Comparison of ENCODE assay signal across 9 cellular contexts in genomic region chr2:53987336-53987921, GRCh38. TPM values are rescaled to one million over a fixed set of nuclear protein-coding genes. Genes with fewer than 3 reads are reported as not detected.
DNase-seq lines count a peak whose midpoint lies in the region; FAIRE-seq and TF ChIP-seq lines count a peak whose summit lies in the region.
"Had no signal": no experiment of that assay in that cellular context is flagged by ENCODE, and none has a peak within 500 bp of the region (broad histone marks: within the 10 kb centered on the region; RNA-seq: fewer than 3 reads in every experiment).

No MANE protein-coding gene starts in this region.

- H3K4me3 ChIP-seq in osteoblast (ENCODE audit: insufficient read depth, low read length): no peak overlapping the region
- H3K4me3 ChIP-seq in kidney (ENCODE audit: low read length in 2 of 2): no peak overlapping the region

- peaks cover 7% of the 10 kb centered on the region for H3K36me3 ChIP-seq in osteoblast (ENCODE audit: insufficient read depth, low read length)
- peaks cover 0 to 2% of the 10 kb centered on the region in 2 donors for H3K36me3 ChIP-seq in kidney (ENCODE audit: control insufficient read depth in 1 of 2, insufficient read depth in 2 of 2, low read length in 2 of 2)

- no peak for TF ChIP-seq CTCF in brain (conservative IDR thresholded peaks at IDR 0.05)
- TF ChIP-seq CTCF in osteoblast (IDR thresholded peaks at IDR 0.05; ENCODE audit: extremely low read depth, low read depth, low read length): no peak
- no peak for TF ChIP-seq CTCF in kidney (IDR thresholded peaks at IDR 0.05; ENCODE audit: borderline replicate concordance, extremely low read depth, insufficient read depth)

- FAIRE-seq in kidney (lab: Jason Lieb, UNC): no peak
- FAIRE-seq: A204.1 had no signal

- H3K9me3 Mint-ChIP-seq in brain: peaks cover 0 to 3% (median 0%) of the 10 kb centered on the region in 5 experiments

- H3K4me1 Mint-ChIP-seq in brain: peaks cover 13% of the 10 kb centered on the region

- H3K9me3 ChIP-seq in osteoblast (ENCODE audit: low read depth, low read length): no peaks in the 10 kb centered on the region
- no peaks in the 10 kb centered on the region for H3K9me3 ChIP-seq in kidney (ENCODE audit: control insufficient read depth in 1 of 2, low read length in 2 of 2)

- H3K27ac ChIP-seq in osteoblast (ENCODE audit: low read depth, low read length) (peak overlapping the region; percentile 30), kidney (ENCODE audit: low read depth in 2 of 2, low read length in 2 of 2) (no peak overlapping the region)

- no peak overlapping the region for H3K9ac ChIP-seq in kidney (ENCODE audit: low read length in 2 of 2)

- no peak overlapping the region for H3K4me2 ChIP-seq in osteoblast (ENCODE audit: insufficient read depth, low read length)

- peak overlapping the region; percentile 13 to 85 (median 76) for H3K27ac Mint-ChIP-seq in brain

- no peaks in the 10 kb centered on the region for H3K27me3 Mint-ChIP-seq in brain

- DNase-seq in DMS 273 (lab: John Stamatoyannopoulos, UW; ENCODE audit: unreplicated experiment): peak; percentile 60
- no peak for DNase-seq in DMS 273 treated with DMSO at 0.1 percent for 48 hours (lab: John Stamatoyannopoulos, UW)
- DNase-seq in NCI-H1092 treated with DMSO at 0.1 percent for 48 hours (lab: John Stamatoyannopoulos, UW): peak; percentile 83
- no peak for DNase-seq in osteoblast (ENCODE audit: insufficient read length, low spot score, missing footprints)
- no peak for DNase-seq in 8988T
- DNase-seq in kidney: no peak
- no peak for DNase-seq in nucleus accumbens (lab: John Stamatoyannopoulos, UW)

- no peak overlapping the region for H2AFZ ChIP-seq in osteoblast (ENCODE audit: low read length)

- no peaks in the 10 kb centered on the region for H3K79me2 ChIP-seq in osteoblast (ENCODE audit: insufficient read depth, low read length)

- H3K4me1 ChIP-seq in osteoblast (ENCODE audit: insufficient read depth, low read length): peaks cover 23% of the 10 kb centered on the region
- peaks cover 4 to 10% of the 10 kb centered on the region in 2 donors for H3K4me1 ChIP-seq in kidney (ENCODE audit: control insufficient read depth in 1 of 2, insufficient read depth in 1 of 2, low read depth in 1 of 2, low read length in 2 of 2)

- peak overlapping the region in 2 of 5 experiments; percentile 21 to 44 for H3K4me3 Mint-ChIP-seq in brain

- intact Hi-C loops in kidney (cut with DNase I): no loop called here

- H3K27me3 ChIP-seq in osteoblast (ENCODE audit: insufficient read depth, low read length): no peaks in the 10 kb centered on the region

- H4K20me1 ChIP-seq in osteoblast (ENCODE audit: insufficient read depth, low read length): no peaks in the 10 kb centered on the region

- peaks cover 70% of the 10 kb centered on the region for H3K36me3 Mint-ChIP-seq in brain

RNA-seq across cellular contexts. Expression of gene PSME4, which starts 16.6 kb away (rescaled TPM):
- polyA plus RNA-seq in brain (ENCODE audit: insufficient read depth, low read depth, low replicate concordance): 9.4 TPM
- 58.0 and 61.9 TPM in 2 replicates for total RNA-seq in osteoblast
- total RNA-seq in kidney: 41.7 TPM
- polyA plus RNA-seq in kidney (ENCODE audit: insufficient read depth, low read depth, low replicate concordance): 23.4 TPM

Comparison
In these comparisons a context has a peak if more than half of its experiments do, and no peak if none do; other contexts are left out.
1. DNase-seq: peak in DMS 273 (single experiment) and NCI-H1092 treated with DMSO at 0.1 percent for 48 hours (single experiment); none in DMS 273 treated with DMSO at 0.1 percent for 48 hours (single experiment), osteoblast (single experiment), 8988T (single experiment), kidney (single experiment) and nucleus accumbens (0 of 56).